In genomic region chr5:31990701-31991110, GRCh38 we compare ENCODE assay signal across 18 cellular contexts.
DNase-seq lines count a peak whose midpoint lies in the region; ATAC-seq, FAIRE-seq and TF ChIP-seq lines count a peak whose summit lies in the region.
"Had no signal": no experiment of that assay in that cellular context is flagged by ENCODE, and none has a peak within 500 bp of the region (broad histone marks: within the 10 kb centered on the region; RNA-seq: fewer than 3 reads in every experiment).

No MANE protein-coding gene starts in this region.

- H3K36me3 Mint-ChIP-seq in WTC11 = peaks cover 16% of the 10 kb centered on the region
- H3K36me3 Mint-ChIP-seq in activated T-cell treated with anti-CD3 and anti-CD28 coated beads, Interleukin-2, amount 50 U/mL, for 4 hours (ENCODE audit: insufficient read depth) = no peaks in the 10 kb centered on the region
- H3K36me3 Mint-ChIP-seq: stimulated activated effector memory CD8-positive, alpha-beta T cell treated with anti-CD3 and anti-CD28 coated beads, Interleukin-12 subunit alpha, Interleukin-12 subunit beta, amount 100 ng/mL, for 72 hours had no signal

- no peaks in the 10 kb centered on the region for H3K79me2 ChIP-seq in osteoblast (ENCODE audit: insufficient read depth, low read length)

- TF ChIP-seq CTCF in WTC11 (IDR thresholded peaks at IDR 0.05) (no peak), osteoblast (IDR thresholded peaks at IDR 0.05; ENCODE audit: extremely low read depth, low read depth, low read length) (no peak)

- H2BK15ac ChIP-seq in mesenchymal stem cell (ENCODE audit: low read depth, poor library complexity, severe bottlenecking) = no peak overlapping the region

- H3K27ac ChIP-seq in mesenchymal stem cell (ENCODE audit: low read length, poor library complexity, severe bottlenecking) = no peak overlapping the region
- no peak overlapping the region for H3K27ac ChIP-seq in osteoblast (ENCODE audit: low read depth, low read length)
- H3K27ac ChIP-seq: esophagus muscularis mucosa had no signal

- H3K9me3 Mint-ChIP-seq in WTC11 = peaks cover 14% of the 10 kb centered on the region
- H3K9me3 Mint-ChIP-seq in activated T-cell treated with anti-CD3 and anti-CD28 coated beads, Interleukin-2, amount 50 U/mL, for 4 hours = peaks cover 4% of the 10 kb centered on the region

- POLR2A ChIA-PET in WTC11 (lab: Charles Lee) = no interaction called here

- H4K91ac ChIP-seq in mesenchymal stem cell (ENCODE audit: low read length) = no peak overlapping the region

- H3K23ac ChIP-seq in mesenchymal stem cell (ENCODE audit: low read length in 2 of 2) = no peak overlapping the region

- peak; percentile 96 for FAIRE-seq in HTR-8/SVneo (lab: Jason Lieb, UNC)
- FAIRE-seq: GM18507 had no signal

- peak overlapping the region; percentile 38 to 49 for H3K18ac ChIP-seq in mesenchymal stem cell (ENCODE audit: low read depth in 1 of 2, low read length in 2 of 2)

- no peak overlapping the region for H4K8ac ChIP-seq in mesenchymal stem cell (ENCODE audit: low read length)

- peak overlapping the region; percentile 51 for H3K27ac Mint-ChIP-seq in WTC11
- H3K27ac Mint-ChIP-seq: stimulated activated effector memory CD8-positive, alpha-beta T cell treated with anti-CD3 and anti-CD28 coated beads, Interleukin-12 subunit alpha, Interleukin-12 subunit beta, amount 100 ng/mL, for 72 hours had no signal

- 36% methylated on average over 3 of the region's 3 CpGs for WGBS in mesenchymal stem cell

- H4K20me1 ChIP-seq in osteoblast (ENCODE audit: insufficient read depth, low read length) = no peaks in the 10 kb centered on the region

- H3K4me1 Mint-ChIP-seq in WTC11 = peaks cover 57% of the 10 kb centered on the region
- H3K4me1 Mint-ChIP-seq in activated T-cell treated with anti-CD3 and anti-CD28 coated beads, Interleukin-2, amount 50 U/mL, for 4 hours (ENCODE audit: low read depth) = peaks cover 2% of the 10 kb centered on the region
- H3K4me1 Mint-ChIP-seq: stimulated activated effector memory CD8-positive, alpha-beta T cell treated with anti-CD3 and anti-CD28 coated beads, Interleukin-12 subunit alpha, Interleukin-12 subunit beta, amount 100 ng/mL, for 72 hours had no signal

- no peaks in the 10 kb centered on the region for H3K79me1 ChIP-seq in mesenchymal stem cell (replicated peaks; ENCODE audit: low read length, poor library complexity, severe bottlenecking)

- no peak overlapping the region for H2BK120ac ChIP-seq in mesenchymal stem cell (ENCODE audit: low read depth, low read length)

- H3K27me3 ChIP-seq in mesenchymal stem cell (ENCODE audit: control insufficient read depth in 1 of 2, insufficient read depth in 1 of 2, low read length in 2 of 2) = peaks cover 0 to 19% of the 10 kb centered on the region in 2 experiments
- H3K27me3 ChIP-seq in osteoblast (ENCODE audit: insufficient read depth, low read length) = no peaks in the 10 kb centered on the region
- H3K27me3 ChIP-seq: esophagus muscularis mucosa, vagina had no signal

- peaks cover 23% of the 10 kb centered on the region for H3K4me1 ChIP-seq in mesenchymal stem cell (ENCODE audit: control insufficient read depth, insufficient read depth, low read depth, low read length)
- peaks cover 38% of the 10 kb centered on the region for H3K4me1 ChIP-seq in osteoblast (ENCODE audit: insufficient read depth, low read length)

- no peak overlapping the region for H2BK5ac ChIP-seq in mesenchymal stem cell (ENCODE audit: low read depth, low read length, poor library complexity, severe bottlenecking)

- H3K36me3 ChIP-seq in mesenchymal stem cell (ENCODE audit: control insufficient read depth in 1 of 2, insufficient read depth in 2 of 2, low read depth in 1 of 2, low read length in 2 of 2) (no peaks in the 10 kb centered on the region), osteoblast (ENCODE audit: insufficient read depth, low read length) (no peaks in the 10 kb centered on the region)
- H3K36me3 ChIP-seq: vagina had no signal

- peak; percentile 8 for DNase-seq in COLO829 (ENCODE audit: low spot score)
- DNase-seq in HTR-8/SVneo (ENCODE audit: insufficient read length, low spot score) = peak; percentile 80
- no peak for DNase-seq in WTC11 (ENCODE audit: low spot score)
- peak; percentile 77 for DNase-seq in mesenchymal stem cell
- DNase-seq in osteoblast (ENCODE audit: insufficient read length, low spot score, missing footprints) = no peak
- no peak for DNase-seq in activated T-cell treated with anti-CD3 and anti-CD28 coated beads, Interleukin-2, amount 50 U/mL, for 4 hours
- DNase-seq in NCI-H748 treated with DMSO at 0.1 percent for 48 hours (lab: John Stamatoyannopoulos, UW) = no peak
- DNase-seq: activated CD4-positive, alpha-beta T cell treated with anti-CD3 and anti-CD28 coated beads for 1 hour; activated naive CD4-positive, alpha-beta T cell; dermis blood vessel endothelial cell; MV-4-11; NCI-H2029 treated with DMSO at 0.1 percent for 48 hours; NCI-H526 treated with DMSO at 0.1 percent for 48 hours had no signal

- H2AFZ ChIP-seq in mesenchymal stem cell (ENCODE audit: low read depth, low read length) (no peak overlapping the region), osteoblast (ENCODE audit: low read length) (no peak overlapping the region)

- H2AK5ac ChIP-seq in mesenchymal stem cell (ENCODE audit: low read length, severe bottlenecking) = peak overlapping the region; percentile 47

- H3K4me3 Mint-ChIP-seq in WTC11 = no peak overlapping the region
- H3K4me3 Mint-ChIP-seq in activated T-cell treated with anti-CD3 and anti-CD28 coated beads, Interleukin-2, amount 50 U/mL, for 4 hours = no peak overlapping the region
- H3K4me3 Mint-ChIP-seq: stimulated activated effector memory CD8-positive, alpha-beta T cell treated with anti-CD3 and anti-CD28 coated beads, Interleukin-12 subunit alpha, Interleukin-12 subunit beta, amount 100 ng/mL, for 72 hours had no signal

- H3K4me3 ChIP-seq in mesenchymal stem cell (ENCODE audit: insufficient read depth in 1 of 2, low read depth in 1 of 2, low read length in 2 of 2) = no peak overlapping the region
- no peak overlapping the region for H3K4me3 ChIP-seq in osteoblast (ENCODE audit: insufficient read depth, low read length)
- H3K4me3 ChIP-seq: esophagus muscularis mucosa, vagina had no signal

- H3K9me3 ChIP-seq in mesenchymal stem cell (ENCODE audit: control insufficient read depth, low read length) (peaks cover 4% of the 10 kb centered on the region), osteoblast (ENCODE audit: low read depth, low read length) (no peaks in the 10 kb centered on the region)
- H3K9me3 ChIP-seq: esophagus muscularis mucosa, vagina had no signal

- H3K14ac ChIP-seq in mesenchymal stem cell (ENCODE audit: low read length in 2 of 2) = peak overlapping the region in 1 of 2 experiments; percentile 56

- H3K27me3 Mint-ChIP-seq in WTC11 (ENCODE audit: low read depth) = peaks cover 2% of the 10 kb centered on the region; the same call in 1 of the 2 replicates
- no peaks in the 10 kb centered on the region for H3K27me3 Mint-ChIP-seq in activated T-cell treated with anti-CD3 and anti-CD28 coated beads, Interleukin-2, amount 50 U/mL, for 4 hours (ENCODE audit: low read depth)

- no peak overlapping the region for H3K9ac ChIP-seq in mesenchymal stem cell (ENCODE audit: low read length)

- ATAC-seq in WTC11 = no peak
- no peak for ATAC-seq in activated T-cell treated with anti-CD3 and anti-CD28 coated beads, Interleukin-2, amount 50 U/mL, for 4 hours
- no peak for ATAC-seq in HG03565 (IDR thresholded peaks at IDR 0.05; ENCODE audit: unreplicated experiment)
- ATAC-seq: stimulated activated effector memory CD8-positive, alpha-beta T cell treated with anti-CD3 and anti-CD28 coated beads, Interleukin-12 subunit alpha, Interleukin-12 subunit beta, amount 100 ng/mL, for 72 hours had no signal

- CTCF ChIA-PET in WTC11 (lab: Charles Lee) = no interaction called here

- no peak overlapping the region for H3K4me2 ChIP-seq in mesenchymal stem cell (ENCODE audit: low read length, poor library complexity, severe bottlenecking)
- no peak overlapping the region for H3K4me2 ChIP-seq in osteoblast (ENCODE audit: insufficient read depth, low read length)

- H2BK12ac ChIP-seq in mesenchymal stem cell (ENCODE audit: low read length in 2 of 2) = peak overlapping the region in 1 of 2 experiments; percentile 59

- peak overlapping the region in 1 of 2 experiments; percentile 45 for H3K4ac ChIP-seq in mesenchymal stem cell (ENCODE audit: low read depth in 1 of 2, low read length in 2 of 2)

TF ChIP-seq in WTC11, 78 proteins besides CTCF, POLR2A, EP300 and RAD21 (continues in another document):
- TF ChIP-seq ZNF232 (CRISPR knock-in tag; IDR thresholded peaks at IDR 0.05) (no peak), SOX15 (CRISPR knock-in tag; IDR thresholded peaks at IDR 0.05) (no peak), FOXP4 (CRISPR knock-in tag; IDR thresholded peaks at IDR 0.05) (no peak), OVOL2 (CRISPR knock-in tag; IDR thresholded peaks at IDR 0.05; ENCODE audit: borderline replicate concordance) (no peak), ERG (CRISPR knock-in tag; IDR thresholded peaks at IDR 0.05) (no peak), ZNF317 (CRISPR knock-in tag; IDR thresholded peaks at IDR 0.05; ENCODE audit: borderline replicate concordance, low read depth) (no peak)

Comparison
In these comparisons a context has a peak if more than half of its experiments do, and no peak if none do; other contexts are left out.
1. DNase-seq: peak in COLO829 (single experiment), HTR-8/SVneo (single experiment) and mesenchymal stem cell (single experiment); none in WTC11 (single experiment), osteoblast (single experiment), activated T-cell treated with anti-CD3 and anti-CD28 coated beads, Interleukin-2, amount 50 U/mL, for 4 hours (single experiment) and NCI-H748 treated with DMSO at 0.1 percent for 48 hours (single experiment).